Comparison of ENCODE assay signal across 1 cellular context in the genomic region with DNA sequence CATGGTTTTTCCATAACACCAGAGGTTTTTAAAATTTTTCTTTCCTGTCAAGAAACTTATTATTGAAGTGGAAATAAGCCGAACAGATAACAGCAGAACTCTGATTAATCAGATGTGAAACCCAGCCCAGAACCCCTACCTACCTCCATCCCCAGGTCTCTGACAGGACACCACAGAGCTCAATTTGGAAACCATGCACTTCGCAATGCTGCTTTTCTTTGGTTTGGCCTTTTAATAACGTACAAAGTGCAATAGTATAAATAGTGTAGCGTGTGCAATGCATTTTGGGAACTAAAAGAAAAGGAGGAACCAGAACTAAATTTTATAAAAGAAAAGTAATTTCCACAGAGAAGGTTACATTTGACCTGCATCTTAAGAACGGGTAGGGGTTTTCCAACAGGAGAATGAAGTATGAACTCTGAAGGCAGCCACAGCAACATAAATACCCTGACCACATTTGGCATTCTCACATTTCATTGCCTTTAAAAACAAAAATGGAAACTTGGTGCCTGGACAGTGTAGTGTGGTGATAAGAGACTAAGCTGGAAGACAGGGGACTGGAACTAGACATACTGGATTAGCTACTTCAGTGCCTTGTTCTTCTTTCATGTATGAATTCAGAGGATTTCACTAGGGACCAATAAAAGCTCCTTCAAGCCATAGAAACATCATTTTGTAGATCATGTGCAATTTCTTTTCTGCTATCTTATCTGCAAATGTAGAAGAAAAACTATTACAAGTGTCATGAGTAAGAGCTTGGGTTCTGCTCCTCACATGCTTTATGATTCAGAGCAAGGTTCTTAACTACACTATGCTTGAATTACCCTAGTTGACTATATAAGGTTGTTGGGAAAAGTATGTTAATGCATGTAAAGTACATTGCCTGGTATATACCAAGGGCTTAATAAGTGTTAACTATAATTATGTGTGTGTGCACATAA.
TF ChIP-seq lines count a peak whose summit lies in the region.

No MANE protein-coding gene starts in this region.

TF ChIP-seq in GM23338, 12 proteins besides CTCF, POLR2A, EP300 and RAD21 (continued from another document):
- TF ChIP-seq, protein P1, sequence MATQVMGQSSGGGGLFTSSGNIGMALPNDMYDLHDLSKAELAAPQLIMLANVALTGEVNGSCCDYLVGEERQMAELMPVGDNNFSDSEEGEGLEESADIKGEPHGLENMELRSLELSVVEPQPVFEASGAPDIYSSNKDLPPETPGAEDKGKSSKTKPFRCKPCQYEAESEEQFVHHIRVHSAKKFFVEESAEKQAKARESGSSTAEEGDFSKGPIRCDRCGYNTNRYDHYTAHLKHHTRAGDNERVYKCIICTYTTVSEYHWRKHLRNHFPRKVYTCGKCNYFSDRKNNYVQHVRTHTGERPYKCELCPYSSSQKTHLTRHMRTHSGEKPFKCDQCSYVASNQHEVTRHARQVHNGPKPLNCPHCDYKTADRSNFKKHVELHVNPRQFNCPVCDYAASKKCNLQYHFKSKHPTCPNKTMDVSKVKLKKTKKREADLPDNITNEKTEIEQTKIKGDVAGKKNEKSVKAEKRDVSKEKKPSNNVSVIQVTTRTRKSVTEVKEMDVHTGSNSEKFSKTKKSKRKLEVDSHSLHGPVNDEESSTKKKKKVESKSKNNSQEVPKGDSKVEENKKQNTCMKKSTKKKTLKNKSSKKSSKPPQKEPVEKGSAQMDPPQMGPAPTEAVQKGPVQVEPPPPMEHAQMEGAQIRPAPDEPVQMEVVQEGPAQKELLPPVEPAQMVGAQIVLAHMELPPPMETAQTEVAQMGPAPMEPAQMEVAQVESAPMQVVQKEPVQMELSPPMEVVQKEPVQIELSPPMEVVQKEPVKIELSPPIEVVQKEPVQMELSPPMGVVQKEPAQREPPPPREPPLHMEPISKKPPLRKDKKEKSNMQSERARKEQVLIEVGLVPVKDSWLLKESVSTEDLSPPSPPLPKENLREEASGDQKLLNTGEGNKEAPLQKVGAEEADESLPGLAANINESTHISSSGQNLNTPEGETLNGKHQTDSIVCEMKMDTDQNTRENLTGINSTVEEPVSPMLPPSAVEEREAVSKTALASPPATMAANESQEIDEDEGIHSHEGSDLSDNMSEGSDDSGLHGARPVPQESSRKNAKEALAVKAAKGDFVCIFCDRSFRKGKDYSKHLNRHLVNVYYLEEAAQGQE (IDR thresholded peaks at IDR 0.05; ENCODE audit: unreplicated experiment) = no peak
- TF ChIP-seq ZNF114 (CRISPR knock-in tag; IDR thresholded peaks at IDR 0.05) = no peak
- TF ChIP-seq, protein P2, sequence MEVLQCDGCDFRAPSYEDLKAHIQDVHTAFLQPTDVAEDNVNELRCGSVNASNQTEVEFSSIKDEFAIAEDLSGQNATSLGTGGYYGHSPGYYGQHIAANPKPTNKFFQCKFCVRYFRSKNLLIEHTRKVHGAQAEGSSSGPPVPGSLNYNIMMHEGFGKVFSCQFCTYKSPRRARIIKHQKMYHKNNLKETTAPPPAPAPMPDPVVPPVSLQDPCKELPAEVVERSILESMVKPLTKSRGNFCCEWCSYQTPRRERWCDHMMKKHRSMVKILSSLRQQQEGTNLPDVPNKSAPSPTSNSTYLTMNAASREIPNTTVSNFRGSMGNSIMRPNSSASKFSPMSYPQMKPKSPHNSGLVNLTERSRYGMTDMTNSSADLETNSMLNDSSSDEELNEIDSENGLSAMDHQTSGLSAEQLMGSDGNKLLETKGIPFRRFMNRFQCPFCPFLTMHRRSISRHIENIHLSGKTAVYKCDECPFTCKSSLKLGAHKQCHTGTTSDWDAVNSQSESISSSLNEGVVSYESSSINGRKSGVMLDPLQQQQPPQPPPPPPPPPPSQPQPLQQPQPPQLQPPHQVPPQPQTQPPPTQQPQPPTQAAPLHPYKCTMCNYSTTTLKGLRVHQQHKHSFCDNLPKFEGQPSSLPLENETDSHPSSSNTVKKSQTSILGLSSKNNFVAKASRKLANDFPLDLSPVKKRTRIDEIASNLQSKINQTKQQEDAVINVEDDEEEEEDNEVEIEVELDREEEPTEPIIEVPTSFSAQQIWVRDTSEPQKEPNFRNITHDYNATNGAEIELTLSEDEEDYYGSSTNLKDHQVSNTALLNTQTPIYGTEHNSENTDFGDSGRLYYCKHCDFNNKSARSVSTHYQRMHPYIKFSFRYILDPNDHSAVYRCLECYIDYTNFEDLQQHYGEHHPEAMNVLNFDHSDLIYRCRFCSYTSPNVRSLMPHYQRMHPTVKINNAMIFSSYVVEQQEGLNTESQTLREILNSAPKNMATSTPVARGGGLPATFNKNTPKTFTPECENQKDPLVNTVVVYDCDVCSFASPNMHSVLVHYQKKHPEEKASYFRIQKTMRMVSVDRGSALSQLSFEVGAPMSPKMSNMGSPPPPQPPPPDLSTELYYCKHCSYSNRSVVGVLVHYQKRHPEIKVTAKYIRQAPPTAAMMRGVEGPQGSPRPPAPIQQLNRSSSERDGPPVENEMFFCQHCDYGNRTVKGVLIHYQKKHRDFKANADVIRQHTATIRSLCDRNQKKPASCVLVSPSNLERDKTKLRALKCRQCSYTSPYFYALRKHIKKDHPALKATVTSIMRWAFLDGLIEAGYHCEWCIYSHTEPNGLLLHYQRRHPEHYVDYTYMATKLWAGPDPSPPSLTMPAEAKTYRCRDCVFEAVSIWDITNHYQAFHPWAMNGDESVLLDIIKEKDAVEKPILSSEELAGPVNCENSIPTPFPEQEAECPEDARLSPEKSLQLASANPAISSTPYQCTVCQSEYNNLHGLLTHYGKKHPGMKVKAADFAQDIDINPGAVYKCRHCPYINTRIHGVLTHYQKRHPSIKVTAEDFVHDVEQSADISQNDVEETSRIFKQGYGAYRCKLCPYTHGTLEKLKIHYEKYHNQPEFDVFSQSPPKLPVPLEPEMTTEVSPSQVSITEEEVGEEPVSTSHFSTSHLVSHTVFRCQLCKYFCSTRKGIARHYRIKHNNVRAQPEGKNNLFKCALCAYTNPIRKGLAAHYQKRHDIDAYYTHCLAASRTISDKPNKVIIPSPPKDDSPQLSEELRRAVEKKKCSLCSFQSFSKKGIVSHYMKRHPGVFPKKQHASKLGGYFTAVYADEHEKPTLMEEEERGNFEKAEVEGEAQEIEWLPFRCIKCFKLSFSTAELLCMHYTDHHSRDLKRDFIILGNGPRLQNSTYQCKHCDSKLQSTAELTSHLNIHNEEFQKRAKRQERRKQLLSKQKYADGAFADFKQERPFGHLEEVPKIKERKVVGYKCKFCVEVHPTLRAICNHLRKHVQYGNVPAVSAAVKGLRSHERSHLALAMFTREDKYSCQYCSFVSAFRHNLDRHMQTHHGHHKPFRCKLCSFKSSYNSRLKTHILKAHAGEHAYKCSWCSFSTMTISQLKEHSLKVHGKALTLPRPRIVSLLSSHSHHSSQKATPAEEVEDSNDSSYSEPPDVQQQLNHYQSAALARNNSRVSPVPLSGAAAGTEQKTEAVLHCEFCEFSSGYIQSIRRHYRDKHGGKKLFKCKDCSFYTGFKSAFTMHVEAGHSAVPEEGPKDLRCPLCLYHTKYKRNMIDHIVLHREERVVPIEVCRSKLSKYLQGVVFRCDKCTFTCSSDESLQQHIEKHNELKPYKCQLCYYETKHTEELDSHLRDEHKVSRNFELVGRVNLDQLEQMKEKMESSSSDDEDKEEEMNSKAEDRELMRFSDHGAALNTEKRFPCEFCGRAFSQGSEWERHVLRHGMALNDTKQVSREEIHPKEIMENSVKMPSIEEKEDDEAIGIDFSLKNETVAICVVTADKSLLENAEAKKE (CRISPR knock-in tag; IDR thresholded peaks at IDR 0.05) = no peak
- no peak for TF ChIP-seq JUNB (IDR thresholded peaks at IDR 0.05; ENCODE audit: unreplicated experiment)
TF ChIP-seq in GM23338: peak in this region for 0.
